Comparison of ENCODE assay signal across 9 cellular contexts in genomic region chr14:50225067-50225973, GRCh38. TPM values are rescaled to one million over a fixed set of nuclear protein-coding genes. Genes with fewer than 3 reads are reported as not detected.
DNase-seq lines count a peak whose midpoint lies in the region; TF ChIP-seq lines count a peak whose summit lies in the region.
"Had no signal": no experiment of that assay in that cellular context is flagged by ENCODE, and none has a peak within 500 bp of the region (broad histone marks: within the 10 kb centered on the region; RNA-seq: fewer than 3 reads in every experiment).

No MANE protein-coding gene starts in this region.

- H3K27me3 ChIP-seq in ascending aorta (no peaks in the 10 kb centered on the region), hepatocyte (no peaks in the 10 kb centered on the region)

- H3K79me2 ChIP-seq in hepatocyte: peaks cover 100% of the 10 kb centered on the region

- H2AFZ ChIP-seq in hepatocyte: no peak overlapping the region

- intact Hi-C loops in ascending aorta (cut with DNase I): no loop called here

- 56% methylated on average over 5 of the region's 5 CpGs for WGBS in hepatocyte (ENCODE audit: low lambda C conversion rate, missing lambda C conversion rate)

- TF ChIP-seq CTCF in ascending aorta (IDR thresholded peaks at IDR 0.05) (no peak), hepatocyte (IDR thresholded peaks at IDR 0.05; ENCODE audit: poor library complexity) (no peak)

- peak overlapping the region in 1 of 2 donors; percentile 61 for H3K27ac ChIP-seq in ascending aorta
- H3K27ac ChIP-seq in hepatocyte: peak overlapping the region; percentile 3

- H3K4me3 ChIP-seq in ascending aorta (peak overlapping the region; percentile 2 to 13), hepatocyte (no peak overlapping the region)

- H3K4me1 ChIP-seq in ascending aorta (peaks cover 7 to 46% of the 10 kb centered on the region in 2 donors), hepatocyte (ENCODE audit: insufficient read depth) (peaks cover 25% of the 10 kb centered on the region)

- H4K20me1 ChIP-seq in hepatocyte (ENCODE audit: insufficient read depth, poor library complexity, severe bottlenecking): peaks cover 63% of the 10 kb centered on the region

- peak overlapping the region; percentile 54 for H3K4me2 ChIP-seq in hepatocyte

- no peaks in the 10 kb centered on the region for H3K9me3 ChIP-seq in ascending aorta
- H3K9me3 ChIP-seq in hepatocyte (ENCODE audit: low read depth): no peaks in the 10 kb centered on the region

- H3K36me3 ChIP-seq in ascending aorta (no peaks in the 10 kb centered on the region), hepatocyte (replicated peaks; ENCODE audit: insufficient read depth, low read depth) (no peaks in the 10 kb centered on the region)

- DNase-seq in GM04504 (ENCODE audit: low read depth) (peak; percentile 66), ascending aorta (ENCODE audit: low spot score in 2 of 2) (no peak), hepatocyte (ENCODE audit: low spot score) (no peak), smooth muscle cell of the brain vasculature (ENCODE audit: low read depth, low spot score) (peak; percentile 61), occipital lobe (lab: John Stamatoyannopoulos, UW) (no peak), NCI-H187 treated with DMSO at 0.1 percent for 48 hours (lab: John Stamatoyannopoulos, UW) (no peak), NCI-H526 (lab: John Stamatoyannopoulos, UW) (no peak)
- no peak for DNase-seq in stimulated activated CD4-positive, alpha-beta T cell treated with anti-CD3 and anti-CD28 coated beads, Interleukin-4, amount 100 ng/mL, for 4 hours
- DNase-seq: activated naive CD8-positive, alpha-beta T cell treated with anti-CD3 and anti-CD28 coated beads, Interleukin-2, amount 10 ng/mL, durations not matched to agents 7 days and 5 days had no signal

- no peaks in the 10 kb centered on the region for H3K9me2 ChIP-seq in hepatocyte (replicated peaks; ENCODE audit: insufficient read depth)

RNA-seq across cellular contexts. Expression of gene SOS2, which starts 6.1 kb away (rescaled TPM):
- total RNA-seq in ascending aorta: 7.3 TPM
- 28.5 and 28.7 TPM in 2 replicates for total RNA-seq in hepatocyte
- polyA plus RNA-seq in hepatocyte: 11.5 and 12.9 TPM in 2 replicates
- total RNA-seq in occipital lobe: 83.6 TPM

Comparison
In these comparisons a context has a peak if more than half of its experiments do, and no peak if none do; other contexts are left out.
1. DNase-seq: peak in GM04504 (single experiment) and smooth muscle cell of the brain vasculature (single experiment); none in ascending aorta (0 of 2), hepatocyte (single experiment), stimulated activated CD4-positive, alpha-beta T cell treated with anti-CD3 and anti-CD28 coated beads, Interleukin-4, amount 100 ng/mL, for 4 hours (0 of 2), occipital lobe (single experiment), NCI-H187 treated with DMSO at 0.1 percent for 48 hours (single experiment) and NCI-H526 (0 of 2).